8 cellular contexts compared by ENCODE assay signal in genomic region chr6:169701218-169701952, GRCh38. TPM values are rescaled to one million over a fixed set of nuclear protein-coding genes. Genes with fewer than 3 reads are reported as not detected.
DNase-seq lines count a peak whose midpoint lies in the region; ATAC-seq and TF ChIP-seq lines count a peak whose summit lies in the region.

No MANE protein-coding gene starts in this region.

- H3K9me3 ChIP-seq in left ventricle myocardium inferior (replicated peaks) (peaks cover 1% of the 10 kb centered on the region), skeletal muscle satellite cell (replicated peaks; ENCODE audit: low read length) (no peaks in the 10 kb centered on the region)

- peak overlapping the region; percentile 96 for H3K27ac ChIP-seq in left ventricle myocardium inferior (replicated peaks)

- peak overlapping the region; percentile 83 for H3K27ac Mint-ChIP-seq in activated CD4-positive, alpha-beta memory T cell treated with anti-CD3 and anti-CD28 coated beads for 36 hours

- H3K36me3 ChIP-seq in left ventricle myocardium inferior (peaks cover 14% of the 10 kb centered on the region), skeletal muscle satellite cell (ENCODE audit: insufficient read depth, low read length) (peaks cover 13% of the 10 kb centered on the region)

- H3K4me1 ChIP-seq in left ventricle myocardium inferior (peaks cover 56% of the 10 kb centered on the region), skeletal muscle satellite cell (ENCODE audit: control insufficient read depth, insufficient read depth, low read length) (peaks cover 32% of the 10 kb centered on the region)

- peak overlapping the region; percentile 90 for H3K4me2 ChIP-seq in skeletal muscle satellite cell (ENCODE audit: low read length)

- no peaks in the 10 kb centered on the region for H3K9me3 Mint-ChIP-seq in activated T-cell treated with anti-CD3 and anti-CD28 coated beads, Interleukin-2, amount 50 U/mL, for 4 hours
- peaks cover under 1% of the 10 kb centered on the region for H3K9me3 Mint-ChIP-seq in activated CD4-positive, alpha-beta memory T cell treated with anti-CD3 and anti-CD28 coated beads for 36 hours

- no peaks in the 10 kb centered on the region for H3K27me3 Mint-ChIP-seq in activated T-cell treated with anti-CD3 and anti-CD28 coated beads, Interleukin-2, amount 50 U/mL, for 4 hours (ENCODE audit: low read depth)
- H3K27me3 Mint-ChIP-seq in activated CD4-positive, alpha-beta memory T cell treated with anti-CD3 and anti-CD28 coated beads for 36 hours, result no peaks in the 10 kb centered on the region

- intact Hi-C loops in activated CD4-positive, alpha-beta memory T cell treated with anti-CD3 and anti-CD28 coated beads for 36 hours (cut with micrococcal nuclease), result loop anchor here (2.0 to 10.0 kb wide), 3 partner anchors 387 to 807 kb away; partner anchors contain the start of gene DLL1
- intact Hi-C loops in left ventricle myocardium inferior (cut with micrococcal nuclease), result no loop called here

- peak; percentile 1 to 3 for ATAC-seq in activated T-cell treated with anti-CD3 and anti-CD28 coated beads, Interleukin-2, amount 50 U/mL, for 4 hours
- ATAC-seq in HG03135 (IDR thresholded peaks at IDR 0.05; ENCODE audit: unreplicated experiment) (peak; percentile 15), HG03469 (IDR thresholded peaks at IDR 0.05; ENCODE audit: unreplicated experiment) (no peak)

- peaks cover 9% of the 10 kb centered on the region for H3K36me3 Mint-ChIP-seq in activated T-cell treated with anti-CD3 and anti-CD28 coated beads, Interleukin-2, amount 50 U/mL, for 4 hours (ENCODE audit: insufficient read depth)
- H3K36me3 Mint-ChIP-seq in activated CD4-positive, alpha-beta memory T cell treated with anti-CD3 and anti-CD28 coated beads for 36 hours, result peaks cover 26% of the 10 kb centered on the region

- POLR2A ChIA-PET in activated CD4-positive, alpha-beta memory T cell treated with anti-CD3 and anti-CD28 coated beads for 36 hours (lab: Charles Lee), result interaction anchor here (0.5 to 4.3 kb wide), 12 partner anchors 9 to 883 kb away, joined by 3 to 49 read pairs (median 6); partner anchors contain the start of genes DYNLT2, ERMARD, PDCD2 and PHF10

- H3K27me3 ChIP-seq in left ventricle myocardium inferior (ENCODE audit: low read depth), result no peaks in the 10 kb centered on the region
- no peaks in the 10 kb centered on the region for H3K27me3 ChIP-seq in skeletal muscle satellite cell (ENCODE audit: control insufficient read depth, insufficient read depth, low read length)

- H3K4me3 ChIP-seq in left ventricle myocardium inferior, result peak overlapping the region; percentile 96
- H3K4me3 ChIP-seq in skeletal muscle satellite cell (ENCODE audit: low read length), result peak overlapping the region; percentile 82

- H3K9ac ChIP-seq in skeletal muscle satellite cell (ENCODE audit: low read depth, low read length), result peak overlapping the region; percentile 95

- H3K4me3 Mint-ChIP-seq in activated T-cell treated with anti-CD3 and anti-CD28 coated beads, Interleukin-2, amount 50 U/mL, for 4 hours, result peak overlapping the region; percentile 87
- H3K4me3 Mint-ChIP-seq in activated CD4-positive, alpha-beta memory T cell treated with anti-CD3 and anti-CD28 coated beads for 36 hours, result peak overlapping the region; percentile 89

- TF ChIP-seq CTCF in left ventricle myocardium inferior (IDR thresholded peaks at IDR 0.05; ENCODE audit: borderline replicate concordance), result no peak

- peaks cover 42% of the 10 kb centered on the region for H3K4me1 Mint-ChIP-seq in activated T-cell treated with anti-CD3 and anti-CD28 coated beads, Interleukin-2, amount 50 U/mL, for 4 hours (ENCODE audit: low read depth)
- peaks cover 37% of the 10 kb centered on the region for H3K4me1 Mint-ChIP-seq in activated CD4-positive, alpha-beta memory T cell treated with anti-CD3 and anti-CD28 coated beads for 36 hours (ENCODE audit: low read depth)

- CTCF ChIA-PET in activated CD4-positive, alpha-beta memory T cell treated with anti-CD3 and anti-CD28 coated beads for 36 hours (lab: Charles Lee), result interaction anchor here (0.7 to 1.1 kb wide), 3 partner anchors 16 to 24 kb away, joined by 3 to 4 read pairs (median 3); no protein-coding TSS in a partner anchor

- DNase-seq in activated T-cell treated with anti-CD3 and anti-CD28 coated beads, Interleukin-2, amount 50 U/mL, for 4 hours, result no peak
- DNase-seq in activated T-cell treated with anti-CD3 and anti-CD28 coated beads, Interleukin-2, amount 50 U/mL, for 48 hours, result no peak
- DNase-seq in activated CD4-positive, alpha-beta memory T cell treated with anti-CD3 and anti-CD28 coated beads for 36 hours, result no peak
- no peak for DNase-seq in left ventricle myocardium inferior
- DNase-seq in SK-N-DZ (ENCODE audit: low spot score), result no peak

RNA-seq across cellular contexts. Expression of gene WDR27, which starts 0.4 kb away (rescaled TPM):
- 10 to 100 TPM; 11.9 to 14.4 (median 13.4) TPM for total RNA-seq in activated T-cell treated with anti-CD3 and anti-CD28 coated beads, Interleukin-2, amount 50 U/mL, for 4 hours
- total RNA-seq in activated CD4-positive, alpha-beta memory T cell treated with anti-CD3 and anti-CD28 coated beads for 36 hours, result 10 to 100 TPM; 39.7 to 41.6 TPM
- total RNA-seq in left ventricle myocardium inferior, result 9.1 TPM
- 17.9 and 18.0 TPM in 2 replicates for total RNA-seq in skeletal muscle satellite cell (2012; rRNA removed)
- polyA plus RNA-seq in SK-N-DZ (2014; cell fraction: cytosol; rRNA removed), result 19.1 and 37.3 TPM in 2 replicates
- polyA plus RNA-seq in SK-N-DZ (2014; cell fraction: nucleus; rRNA removed), result 350 and 559 TPM in 2 replicates

RNA-seq across cellular contexts. Expression of gene C6orf120, which starts 0.5 kb away (rescaled TPM):
- 10 to 100 TPM; 31.2 to 32.0 (median 31.4) TPM for total RNA-seq in activated T-cell treated with anti-CD3 and anti-CD28 coated beads, Interleukin-2, amount 50 U/mL, for 4 hours
- total RNA-seq in activated CD4-positive, alpha-beta memory T cell treated with anti-CD3 and anti-CD28 coated beads for 36 hours, result 10 to 100 TPM; 15.1 to 15.4 TPM
- 14.0 TPM for total RNA-seq in left ventricle myocardium inferior
- total RNA-seq in skeletal muscle satellite cell (2012; rRNA removed), result 46.3 and 46.4 TPM in 2 replicates
- 22.5 and 26.0 TPM in 2 replicates for polyA plus RNA-seq in SK-N-DZ (2014; cell fraction: cytosol; rRNA removed)
- polyA plus RNA-seq in SK-N-DZ (2014; cell fraction: nucleus; rRNA removed), result 13.5 and 23.1 TPM in 2 replicates

RNA-seq across cellular contexts. Expression of gene PHF10, which starts 22.9 kb away (rescaled TPM):
- total RNA-seq in activated T-cell treated with anti-CD3 and anti-CD28 coated beads, Interleukin-2, amount 50 U/mL, for 4 hours, result 10 to 100 TPM; 49.6 to 58.7 (median 53.8) TPM
- 10 to 100 TPM; 75.5 to 77.9 TPM for total RNA-seq in activated CD4-positive, alpha-beta memory T cell treated with anti-CD3 and anti-CD28 coated beads for 36 hours
- 56.6 TPM for total RNA-seq in left ventricle myocardium inferior
- 6.6 and 8.3 TPM in 2 replicates for total RNA-seq in skeletal muscle satellite cell (2012; rRNA removed)
- 40.9 and 45.4 TPM in 2 replicates for polyA plus RNA-seq in SK-N-DZ (2014; cell fraction: cytosol; rRNA removed)
- polyA plus RNA-seq in SK-N-DZ (2014; cell fraction: nucleus; rRNA removed), result 42.7 and 78.4 TPM in 2 replicates

RNA-seq across cellular contexts. Expression of gene DYNLT2, which starts 50.0 kb away (rescaled TPM):
- total RNA-seq in activated T-cell treated with anti-CD3 and anti-CD28 coated beads, Interleukin-2, amount 50 U/mL, for 4 hours, result 1 to 10 TPM in 2 of 3 donors, under 1 TPM in 1; 0.95 to 1.7 (median 1.6) TPM
- total RNA-seq in activated CD4-positive, alpha-beta memory T cell treated with anti-CD3 and anti-CD28 coated beads for 36 hours, result 1 to 10 TPM; 2.0 to 2.1 TPM
- total RNA-seq in left ventricle myocardium inferior, result 0.66 TPM
- 0.44 and 1.3 TPM in 2 replicates for total RNA-seq in skeletal muscle satellite cell (2012; rRNA removed)
- polyA plus RNA-seq in SK-N-DZ (2014; cell fraction: cytosol; rRNA removed), result 6.1 and 7.2 TPM in 2 replicates
- 7.0 and 9.2 TPM in 2 replicates for polyA plus RNA-seq in SK-N-DZ (2014; cell fraction: nucleus; rRNA removed)

RNA-seq across cellular contexts. Expression of gene ERMARD, which starts 50.0 kb away (rescaled TPM):
- 10 to 100 TPM; 19.2 to 26.0 (median 22.4) TPM for total RNA-seq in activated T-cell treated with anti-CD3 and anti-CD28 coated beads, Interleukin-2, amount 50 U/mL, for 4 hours
- 10 to 100 TPM; 23.9 to 24.6 TPM for total RNA-seq in activated CD4-positive, alpha-beta memory T cell treated with anti-CD3 and anti-CD28 coated beads for 36 hours
- 9.3 TPM for total RNA-seq in left ventricle myocardium inferior
- total RNA-seq in skeletal muscle satellite cell (2012; rRNA removed), result 12.2 and 19.0 TPM in 2 replicates
- 19.6 and 35.9 TPM in 2 replicates for polyA plus RNA-seq in SK-N-DZ (2014; cell fraction: cytosol; rRNA removed)
- polyA plus RNA-seq in SK-N-DZ (2014; cell fraction: nucleus; rRNA removed), result 56.0 and 67.8 TPM in 2 replicates
